24 cellular contexts compared by ENCODE assay signal in the genomic region with DNA sequence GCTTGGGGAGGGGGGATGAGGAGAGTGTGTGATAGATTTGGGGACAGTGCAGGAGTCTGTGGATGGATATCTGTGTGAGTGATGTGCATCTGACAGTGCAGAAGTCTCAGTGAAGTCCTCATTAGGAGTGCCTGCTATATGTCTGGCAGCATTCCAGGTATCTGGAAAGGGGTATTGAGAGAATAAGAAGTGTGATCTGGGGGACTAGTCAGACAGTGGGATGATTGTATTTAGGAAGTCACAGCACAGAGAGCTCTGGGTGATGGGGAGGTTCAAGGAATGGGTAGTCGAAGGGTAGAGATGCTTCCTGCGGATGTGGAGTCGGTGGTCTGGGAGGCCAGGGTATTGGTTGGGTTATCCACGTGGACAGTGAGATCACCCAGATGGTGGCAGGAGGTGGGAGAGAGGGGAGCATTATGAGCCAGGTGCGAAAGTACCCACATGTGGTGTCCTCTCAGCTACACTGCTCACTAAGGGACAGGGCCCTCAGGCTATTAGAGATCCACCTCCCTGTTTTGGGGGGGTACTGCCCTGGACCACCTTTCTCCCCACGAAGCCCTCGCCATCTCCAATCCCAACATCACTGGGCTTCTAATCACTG. TPM values are rescaled to one million over a fixed set of nuclear protein-coding genes. Genes with fewer than 3 reads are reported as not detected.
DNase-seq lines count a peak whose midpoint lies in the region; ATAC-seq and TF ChIP-seq lines count a peak whose summit lies in the region.
"Had no signal": no experiment of that assay in that cellular context is flagged by ENCODE, and none has a peak within 500 bp of the region (broad histone marks: within the 10 kb centered on the region; RNA-seq: fewer than 3 reads in every experiment).

No MANE protein-coding gene starts in this region.

- no peaks in the 10 kb centered on the region for H3K27me3 Mint-ChIP-seq in activated naive CD8-positive, alpha-beta T cell treated with anti-CD3 and anti-CD28 coated beads for 36 hours
- no peaks in the 10 kb centered on the region for H3K27me3 Mint-ChIP-seq in activated naive CD8-positive, alpha-beta T cell treated with anti-CD3 and anti-CD28 coated beads, Interleukin-2, amount 50 U/mL, for 24 hours
- H3K27me3 Mint-ChIP-seq in endothelial cell (ENCODE audit: unreplicated experiment) (peaks cover 6% of the 10 kb centered on the region), type B pancreatic cell (no peaks in the 10 kb centered on the region)

- no peak for TF ChIP-seq CTCF in endothelial cell (IDR thresholded peaks at IDR 0.05; ENCODE audit: unreplicated experiment)
- no peak for TF ChIP-seq CTCF in type B pancreatic cell (conservative IDR thresholded peaks at IDR 0.05)
- TF ChIP-seq CTCF in GM20000 (IDR thresholded peaks at IDR 0.05; ENCODE audit: extremely low read depth, missing control alignments): no peak

- H3K9me3 Mint-ChIP-seq in activated naive CD8-positive, alpha-beta T cell treated with anti-CD3 and anti-CD28 coated beads for 36 hours: no peaks in the 10 kb centered on the region
- H3K9me3 Mint-ChIP-seq in activated naive CD8-positive, alpha-beta T cell treated with anti-CD3 and anti-CD28 coated beads, Interleukin-2, amount 50 U/mL, for 24 hours: no peaks in the 10 kb centered on the region
- H3K9me3 Mint-ChIP-seq in endothelial cell (ENCODE audit: unreplicated experiment) (no peaks in the 10 kb centered on the region), type B pancreatic cell (peaks cover 7% of the 10 kb centered on the region)
- H3K9me3 Mint-ChIP-seq: activated T-cell treated with anti-CD3 and anti-CD28 coated beads, Interleukin-2, amount 50 U/mL, for 24 hours had no signal

- ATAC-seq in activated naive CD8-positive, alpha-beta T cell treated with anti-CD3 and anti-CD28 coated beads, Interleukin-2, amount 50 U/mL, for 24 hours: no peak
- peak; percentile 24 for ATAC-seq in SK-N-SH treated with all-trans-retinoic acid at 6 μM for 48 hours
- ATAC-seq in GM18867 (IDR thresholded peaks at IDR 0.05; ENCODE audit: unreplicated experiment): no peak
- ATAC-seq: A549, Panc1 had no signal

- H3K36me3 Mint-ChIP-seq in activated naive CD8-positive, alpha-beta T cell treated with anti-CD3 and anti-CD28 coated beads for 36 hours: peaks cover 2% of the 10 kb centered on the region
- peaks cover 10% of the 10 kb centered on the region for H3K36me3 Mint-ChIP-seq in activated naive CD8-positive, alpha-beta T cell treated with anti-CD3 and anti-CD28 coated beads, Interleukin-2, amount 50 U/mL, for 24 hours (ENCODE audit: low read depth)
- peaks cover 33% of the 10 kb centered on the region for H3K36me3 Mint-ChIP-seq in endothelial cell (ENCODE audit: low read depth, unreplicated experiment)
- peaks cover 20% of the 10 kb centered on the region for H3K36me3 Mint-ChIP-seq in type B pancreatic cell

- peaks cover 2% of the 10 kb centered on the region for H3K4me1 Mint-ChIP-seq in activated naive CD8-positive, alpha-beta T cell treated with anti-CD3 and anti-CD28 coated beads for 36 hours
- H3K4me1 Mint-ChIP-seq in activated naive CD8-positive, alpha-beta T cell treated with anti-CD3 and anti-CD28 coated beads, Interleukin-2, amount 50 U/mL, for 24 hours: peaks cover 2% of the 10 kb centered on the region
- peaks cover 26% of the 10 kb centered on the region for H3K4me1 Mint-ChIP-seq in endothelial cell (ENCODE audit: unreplicated experiment)
- no peaks in the 10 kb centered on the region for H3K4me1 Mint-ChIP-seq in type B pancreatic cell (ENCODE audit: unreplicated experiment)

- H3K27ac Mint-ChIP-seq in activated naive CD8-positive, alpha-beta T cell treated with anti-CD3 and anti-CD28 coated beads for 36 hours: peak overlapping the region; percentile 45
- H3K27ac Mint-ChIP-seq in activated naive CD8-positive, alpha-beta T cell treated with anti-CD3 and anti-CD28 coated beads, Interleukin-2, amount 50 U/mL, for 24 hours: no peak overlapping the region
- H3K27ac Mint-ChIP-seq in endothelial cell (ENCODE audit: unreplicated experiment) (no peak overlapping the region), type B pancreatic cell (peak overlapping the region; percentile 60)
- H3K27ac Mint-ChIP-seq: activated T-cell treated with anti-CD3 and anti-CD28 coated beads, Interleukin-2, amount 50 U/mL, for 24 hours had no signal

- no peak overlapping the region for H3K4me3 Mint-ChIP-seq in activated naive CD8-positive, alpha-beta T cell treated with anti-CD3 and anti-CD28 coated beads for 36 hours
- H3K4me3 Mint-ChIP-seq in activated naive CD8-positive, alpha-beta T cell treated with anti-CD3 and anti-CD28 coated beads, Interleukin-2, amount 50 U/mL, for 24 hours: no peak overlapping the region
- peak overlapping the region; percentile 4 for H3K4me3 Mint-ChIP-seq in endothelial cell (ENCODE audit: unreplicated experiment)
- H3K4me3 Mint-ChIP-seq in type B pancreatic cell: no peak overlapping the region
- H3K4me3 Mint-ChIP-seq: activated T-cell treated with anti-CD3 and anti-CD28 coated beads, Interleukin-2, amount 50 U/mL, for 24 hours had no signal

- no peak for DNase-seq in activated naive CD8-positive, alpha-beta T cell treated with anti-CD3 and anti-CD28 coated beads for 36 hours
- no peak for DNase-seq in activated naive CD8-positive, alpha-beta T cell treated with anti-CD3 and anti-CD28 coated beads, Interleukin-2, amount 50 U/mL, for 24 hours
- no peak for DNase-seq in endothelial cell (ENCODE audit: low spot score)
- DNase-seq in type B pancreatic cell (ENCODE audit: extremely low spot score, unreplicated experiment): no peak
- no peak for DNase-seq in GM20000 (ENCODE audit: low spot score)
- DNase-seq in HK-2 (ENCODE audit: unreplicated experiment): no peak
- DNase-seq: activated gamma-delta T cell treated with Interleukin-2 at 50 U/mL for 16 hours; activated T-cell treated with anti-CD3 and anti-CD28 coated beads, Interleukin-2, amount 50 U/mL, for 24 hours; DMS79 treated with DMSO at 0.1 percent for 48 hours; glutamatergic neuron; NCI-H1092; NCI-H2081; NCI-H446 treated with DMSO at 0.1 percent for 48 hours; stimulated activated CD4-positive, alpha-beta T cell treated with anti-CD3 and anti-CD28 coated beads, Interleukin-1b, Interleukin-23, amount 100 ng/mL, for 48 hours had no signal

TF ChIP-seq in SK-N-SH treated with all-trans-retinoic acid at 6 μM for 48 hours, 23 proteins besides CTCF, POLR2A, EP300 and RAD21 (continues in another document):
- TF ChIP-seq, protein P1, sequence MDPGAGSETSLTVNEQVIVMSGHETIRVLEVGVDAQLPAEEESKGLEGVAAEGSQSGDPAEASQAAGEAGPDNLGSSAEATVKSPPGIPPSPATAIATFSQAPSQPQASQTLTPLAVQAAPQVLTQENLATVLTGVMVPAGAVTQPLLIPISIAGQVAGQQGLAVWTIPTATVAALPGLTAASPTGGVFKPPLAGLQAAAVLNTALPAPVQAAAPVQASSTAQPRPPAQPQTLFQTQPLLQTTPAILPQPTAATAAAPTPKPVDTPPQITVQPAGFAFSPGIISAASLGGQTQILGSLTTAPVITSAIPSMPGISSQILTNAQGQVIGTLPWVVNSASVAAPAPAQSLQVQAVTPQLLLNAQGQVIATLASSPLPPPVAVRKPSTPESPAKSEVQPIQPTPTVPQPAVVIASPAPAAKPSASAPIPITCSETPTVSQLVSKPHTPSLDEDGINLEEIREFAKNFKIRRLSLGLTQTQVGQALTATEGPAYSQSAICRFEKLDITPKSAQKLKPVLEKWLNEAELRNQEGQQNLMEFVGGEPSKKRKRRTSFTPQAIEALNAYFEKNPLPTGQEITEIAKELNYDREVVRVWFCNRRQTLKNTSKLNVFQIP (CRISPR knock-in tag; IDR thresholded peaks at IDR 0.05; ENCODE audit: borderline replicate concordance, low read depth): no peak
- TF ChIP-seq ZC3H10 (CRISPR knock-in tag; IDR thresholded peaks at IDR 0.05): no peak
- TF ChIP-seq ZNF8 (CRISPR knock-in tag; IDR thresholded peaks at IDR 0.05): no peak
- TF ChIP-seq CSDC2 (CRISPR knock-in tag; IDR thresholded peaks at IDR 0.05): no peak
- TF ChIP-seq OSR1 (CRISPR knock-in tag; IDR thresholded peaks at IDR 0.05): no peak
- TF ChIP-seq TCF4 (CRISPR knock-in tag; IDR thresholded peaks at IDR 0.05; ENCODE audit: borderline replicate concordance): no peak
- TF ChIP-seq ZFP30 (CRISPR knock-in tag; IDR thresholded peaks at IDR 0.05): no peak
- TF ChIP-seq ARNTL (CRISPR knock-in tag; IDR thresholded peaks at IDR 0.05; ENCODE audit: borderline replicate concordance, low read depth): no peak
- no peak for TF ChIP-seq BACH2 (CRISPR knock-in tag; IDR thresholded peaks at IDR 0.05; ENCODE audit: borderline replicate concordance)
- no peak for TF ChIP-seq PPARA (CRISPR knock-in tag; IDR thresholded peaks at IDR 0.05; ENCODE audit: borderline replicate concordance)
- TF ChIP-seq, protein P2, sequence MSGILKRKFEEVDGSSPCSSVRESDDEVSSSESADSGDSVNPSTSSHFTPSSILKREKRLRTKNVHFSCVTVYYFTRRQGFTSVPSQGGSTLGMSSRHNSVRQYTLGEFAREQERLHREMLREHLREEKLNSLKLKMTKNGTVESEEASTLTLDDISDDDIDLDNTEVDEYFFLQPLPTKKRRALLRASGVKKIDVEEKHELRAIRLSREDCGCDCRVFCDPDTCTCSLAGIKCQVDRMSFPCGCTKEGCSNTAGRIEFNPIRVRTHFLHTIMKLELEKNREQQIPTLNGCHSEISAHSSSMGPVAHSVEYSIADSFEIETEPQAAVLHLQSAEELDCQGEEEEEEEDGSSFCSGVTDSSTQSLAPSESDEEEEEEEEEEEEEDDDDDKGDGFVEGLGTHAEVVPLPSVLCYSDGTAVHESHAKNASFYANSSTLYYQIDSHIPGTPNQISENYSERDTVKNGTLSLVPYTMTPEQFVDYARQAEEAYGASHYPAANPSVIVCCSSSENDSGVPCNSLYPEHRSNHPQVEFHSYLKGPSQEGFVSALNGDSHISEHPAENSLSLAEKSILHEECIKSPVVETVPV (CRISPR knock-in tag; IDR thresholded peaks at IDR 0.05): no peak
- TF ChIP-seq TOX (CRISPR knock-in tag; IDR thresholded peaks at IDR 0.05; ENCODE audit: borderline replicate concordance): no peak
- TF ChIP-seq ZFP3 (CRISPR knock-in tag; IDR thresholded peaks at IDR 0.05): no peak
- no peak for TF ChIP-seq ZNF565 (CRISPR knock-in tag; conservative IDR thresholded peaks at IDR 0.05; ENCODE audit: low read depth)
- no peak for TF ChIP-seq RARB (CRISPR knock-in tag; IDR thresholded peaks at IDR 0.05)

RNA-seq across cellular contexts. Expression of a gene that starts 9.8 kb away (rescaled TPM):
- 10 to 100 TPM; 29.9 to 32.9 TPM for total RNA-seq in activated naive CD8-positive, alpha-beta T cell treated with anti-CD3 and anti-CD28 coated beads for 36 hours
- total RNA-seq in endothelial cell (ENCODE audit: unreplicated experiment) (581 TPM), type B pancreatic cell (ENCODE audit: low replicate concordance) (243 and 303 TPM in 2 replicates)

RNA-seq across cellular contexts. Expression of a gene that starts 19.3 kb away (rescaled TPM):
- not detected for total RNA-seq in activated naive CD8-positive, alpha-beta T cell treated with anti-CD3 and anti-CD28 coated beads for 36 hours
- total RNA-seq in endothelial cell (ENCODE audit: unreplicated experiment) (0.13 TPM), type B pancreatic cell (ENCODE audit: low replicate concordance) (not detected in 2 replicates)
- total RNA-seq: activated CD8-positive, alpha-beta memory T cell treated with anti-CD3 and anti-CD28 coated beads for 36 hours; bronchial epithelial cell; kidney epithelial cell; lung microvascular endothelial cell; subcutaneous adipose tissue; T-helper 1 cell treated with Interleukin-12 subunit alpha and Interleukin-12 subunit beta and Interleukin-4 antibody, amounts not matched to agents 30 ng/mL and 1 ng/mL, for 36 hours had no signal

Comparison
In these comparisons a context has a peak if more than half of its experiments do, and no peak if none do; other contexts are left out.
1. H3K27ac Mint-ChIP-seq: peak in activated naive CD8-positive, alpha-beta T cell treated with anti-CD3 and anti-CD28 coated beads for 36 hours (single experiment) and type B pancreatic cell (single experiment); none in activated naive CD8-positive, alpha-beta T cell treated with anti-CD3 and anti-CD28 coated beads, Interleukin-2, amount 50 U/mL, for 24 hours (single experiment) and endothelial cell (single experiment).